Comparison of ENCODE assay signal across 22 cellular contexts in the genomic region with DNA sequence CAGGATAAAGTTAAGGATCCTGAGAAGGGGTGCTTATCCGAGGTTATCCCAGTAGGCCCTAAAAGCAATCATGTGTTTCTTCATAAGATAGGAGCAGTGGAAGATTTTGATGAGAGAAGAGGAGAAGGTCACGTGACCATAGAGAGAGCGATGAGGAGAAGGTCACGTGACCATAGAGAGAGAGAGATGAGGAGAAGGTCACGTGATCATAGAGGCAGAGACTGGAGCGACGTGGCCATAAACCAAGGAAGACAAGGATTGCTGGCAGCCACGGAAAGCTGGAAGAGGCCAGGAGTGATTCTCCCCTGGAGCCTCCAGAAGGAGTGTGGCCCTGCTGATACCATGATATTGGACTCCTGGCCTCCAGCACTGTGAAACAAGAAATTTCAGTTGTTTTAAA.
"Had no signal": no experiment of that assay in that cellular context is flagged by ENCODE, and none has a peak within 500 bp of the region (broad histone marks: within the 10 kb centered on the region; RNA-seq: fewer than 3 reads in every experiment).

No MANE protein-coding gene starts in this region.

- H3K36me3 ChIP-seq: lower lobe of right lung, right atrium auricular region, tibial nerve had no signal

- DNase-seq: activated CD4-positive, alpha-beta T cell treated with anti-CD3 and anti-CD28 coated beads for 48 hours; activated CD4-positive, CD25-positive, alpha-beta regulatory T cell; activated CD8-positive, alpha-beta T cell treated with anti-CD3 and anti-CD28 coated beads, Interleukin-2, amount 10 ng/mL, durations not matched to agents 7 days and 5 days; activated naive CD4-positive, alpha-beta T cell treated with Interleukin-2 at 50 U/mL for 16 hours; activated naive CD8-positive, alpha-beta T cell treated with anti-CD3 and anti-CD28 coated beads, Interleukin-2, amount 10 ng/mL, durations not matched to agents 7 days and 5 days; activated T-cell treated with anti-CD3 and anti-CD28 coated beads, Interleukin-2, amount 50 U/mL, for 24 hours; amygdala; body of pancreas; dermis blood vessel endothelial cell; effector memory CD8-positive, alpha-beta T cell; islet precursor cell; lower lobe of right lung; occipital lobe; stimulated activated naive CD8-positive, alpha-beta T cell treated with anti-CD3 and anti-CD28 coated beads, Interleukin-15, Interleukin-2, amounts not matched to agents 100 U/mL and 50 U/mL, for 24 hours; substantia nigra; T-helper 9 cell had no signal

- H3K9me3 Mint-ChIP-seq: activated naive CD8-positive, alpha-beta T cell treated with anti-CD3 and anti-CD28 coated beads, Interleukin-2, amount 10 ng/mL, durations not matched to agents 7 days and 5 days; activated T-cell treated with anti-CD3 and anti-CD28 coated beads, Interleukin-2, amount 50 U/mL, for 24 hours; activated T-helper 2 cell treated with anti-CD3 and anti-CD28 coated beads, Interferon-gamma antibody, Interleukin-2, Interleukin-4, amounts not matched to agents 10 μg/mL and 5 μg/mL and 100 μg/mL, durations not matched to agents 14 hours and 24 hours and 36 hours; effector memory CD8-positive, alpha-beta T cell; natural killer cell treated with Interleukin-12 subunit alpha and Interleukin-12 subunit beta and Interleukin-15 and Interleukin-18, amount 100 ng/mL, for 72 hours had no signal

- H3K27ac Mint-ChIP-seq: activated CD8-positive, alpha-beta T cell treated with anti-CD3 and anti-CD28 coated beads, Interleukin-2, amount 10 ng/mL, durations not matched to agents 7 days and 5 days; activated naive CD8-positive, alpha-beta T cell treated with anti-CD3 and anti-CD28 coated beads, Interleukin-2, amount 10 ng/mL, durations not matched to agents 7 days and 5 days; activated T-cell treated with anti-CD3 and anti-CD28 coated beads, Interleukin-2, amount 50 U/mL, for 24 hours; activated T-helper 2 cell treated with anti-CD3 and anti-CD28 coated beads, Interferon-gamma antibody, Interleukin-2, Interleukin-4, amounts not matched to agents 10 μg/mL and 5 μg/mL and 100 μg/mL, durations not matched to agents 14 hours and 24 hours and 36 hours; effector memory CD8-positive, alpha-beta T cell; natural killer cell treated with Interleukin-12 subunit alpha and Interleukin-12 subunit beta and Interleukin-15 and Interleukin-18, amount 100 ng/mL, for 72 hours; progenitor cell of endocrine pancreas had no signal

- H3K4me3 Mint-ChIP-seq: activated CD8-positive, alpha-beta T cell treated with anti-CD3 and anti-CD28 coated beads, Interleukin-2, amount 10 ng/mL, durations not matched to agents 7 days and 5 days; activated naive CD8-positive, alpha-beta T cell treated with anti-CD3 and anti-CD28 coated beads, Interleukin-2, amount 10 ng/mL, durations not matched to agents 7 days and 5 days; activated T-cell treated with anti-CD3 and anti-CD28 coated beads, Interleukin-2, amount 50 U/mL, for 24 hours; effector memory CD8-positive, alpha-beta T cell; natural killer cell treated with Interleukin-12 subunit alpha and Interleukin-12 subunit beta and Interleukin-15 and Interleukin-18, amount 100 ng/mL, for 72 hours had no signal

- H3K27ac ChIP-seq: body of pancreas, lower lobe of right lung, right atrium auricular region, skin epidermis, tibial nerve had no signal

- H3K4me1 ChIP-seq: body of pancreas, lower lobe of right lung, right atrium auricular region, tibial nerve had no signal

- H3K9me3 ChIP-seq: body of pancreas, lower lobe of right lung, right atrium auricular region, tibial nerve had no signal

- H3K4me1 Mint-ChIP-seq: activated naive CD8-positive, alpha-beta T cell treated with anti-CD3 and anti-CD28 coated beads, Interleukin-2, amount 10 ng/mL, durations not matched to agents 7 days and 5 days had no signal

- H3K36me3 Mint-ChIP-seq: activated naive CD8-positive, alpha-beta T cell treated with anti-CD3 and anti-CD28 coated beads, Interleukin-2, amount 10 ng/mL, durations not matched to agents 7 days and 5 days; natural killer cell treated with Interleukin-12 subunit alpha and Interleukin-12 subunit beta and Interleukin-15 and Interleukin-18, amount 100 ng/mL, for 72 hours had no signal

- H3K4me3 ChIP-seq: body of pancreas, lower lobe of right lung, right atrium auricular region, skin epidermis, tibial nerve had no signal

- H3K27me3 ChIP-seq: body of pancreas, right atrium auricular region, tibial nerve had no signal

- ATAC-seq: activated CD8-positive, alpha-beta T cell treated with anti-CD3 and anti-CD28 coated beads, Interleukin-2, amount 10 ng/mL, durations not matched to agents 7 days and 5 days; body of pancreas; effector memory CD8-positive, alpha-beta T cell; lower lobe of right lung; natural killer cell treated with Interleukin-12 subunit alpha and Interleukin-12 subunit beta and Interleukin-15 and Interleukin-18, amount 100 ng/mL, for 72 hours; stimulated activated naive CD8-positive, alpha-beta T cell treated with anti-CD3 and anti-CD28 coated beads, Interleukin-15, Interleukin-2, amounts not matched to agents 100 U/mL and 50 U/mL, for 24 hours had no signal
